ENCODE assay signal across 11 cellular contexts in the genomic region with DNA sequence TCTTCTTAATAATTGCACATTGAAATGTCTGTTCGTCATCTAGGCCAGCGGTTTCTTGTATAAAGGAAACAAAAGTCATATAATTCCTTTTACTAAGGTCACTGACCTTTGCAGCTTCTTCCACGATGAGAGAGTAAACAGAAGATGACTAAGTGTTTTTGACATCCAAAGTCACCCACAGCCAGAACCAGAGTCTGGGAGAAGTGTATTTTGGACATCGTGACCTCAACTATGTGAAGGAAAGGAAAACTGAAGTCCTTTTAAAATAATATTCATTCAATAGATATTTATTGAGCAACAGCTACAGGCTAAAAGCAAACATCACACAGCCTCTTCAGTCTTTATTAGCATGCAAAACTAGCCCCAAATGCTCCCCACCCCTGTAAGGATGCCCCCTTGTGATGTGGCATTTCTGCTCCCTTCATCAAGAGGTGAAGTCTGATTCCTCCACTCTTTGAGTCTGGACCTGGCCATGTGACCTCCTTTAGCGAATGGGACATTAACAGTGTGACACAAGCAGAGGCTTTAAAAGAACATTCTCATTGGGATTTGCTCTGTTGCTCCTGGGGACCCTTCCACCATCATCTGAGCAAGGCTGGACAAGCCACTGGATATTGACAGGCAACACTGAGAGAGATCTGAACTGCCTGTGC. TPM values are rescaled to one million over a fixed set of nuclear protein-coding genes. Genes with fewer than 3 reads are reported as not detected.
DNase-seq lines count a peak whose midpoint lies in the region; ATAC-seq and TF ChIP-seq lines count a peak whose summit lies in the region.
"Had no signal": no experiment of that assay in that cellular context is flagged by ENCODE, and none has a peak within 500 bp of the region (broad histone marks: within the 10 kb centered on the region; RNA-seq: fewer than 3 reads in every experiment).

No MANE protein-coding gene starts in this region.

- H4K91ac ChIP-seq in IMR-90 (ENCODE audit: insufficient read depth, low read depth, low read length): peak overlapping the region; percentile 80

- TF ChIP-seq CTCF in IMR-90 (conservative IDR thresholded peaks at IDR 0.05; ENCODE audit: low read depth, low read length) (no peak), colonic mucosa (IDR thresholded peaks at IDR 0.05) (no peak), mucosa of descending colon (IDR thresholded peaks at IDR 0.05) (no peak), GM20000 (IDR thresholded peaks at IDR 0.05; ENCODE audit: extremely low read depth, missing control alignments) (no peak)

- peak overlapping the region; percentile 93 for H2AK5ac ChIP-seq in IMR-90 (ENCODE audit: low read depth, low read length)

- peaks cover 2 to 5% of the 10 kb centered on the region in 2 donors for H3K9me3 Mint-ChIP-seq in activated T-cell treated with anti-CD3 and anti-CD28 coated beads, Interleukin-2, amount 50 U/mL, for 72 hours

- H3K9me1 ChIP-seq in IMR-90 (ENCODE audit: insufficient read depth, low read length): peaks cover 17% of the 10 kb centered on the region

- BruUV-seq in IMR-90 (replicated peaks; lab: Mats Ljungman, UMichigan): no TSS peak

- H4K8ac ChIP-seq in IMR-90 (ENCODE audit: low read depth in 2 of 2, low read length in 2 of 2): peak overlapping the region; percentile 23 to 73; a peak in 3 of 4 replicates

- H3K27me3 ChIP-seq in IMR-90 (ENCODE audit: control insufficient read depth, insufficient read depth, low read length) (peaks cover 16% of the 10 kb centered on the region), colonic mucosa (no peaks in the 10 kb centered on the region), aorta (ENCODE audit: control insufficient read depth in 1 of 2, insufficient read depth in 2 of 2, low read length in 1 of 2) (no peaks in the 10 kb centered on the region)

- peak overlapping the region; percentile 94; the same call in 2 of the 3 replicates for H2BK15ac ChIP-seq in IMR-90 (ENCODE audit: low read depth, low read length)

- peaks cover 13% of the 10 kb centered on the region; the same call in 1 of the 2 replicates for H4K20me1 ChIP-seq in IMR-90 (ENCODE audit: insufficient read depth, low read length)

- peaks cover 7% of the 10 kb centered on the region for H3K4me1 Mint-ChIP-seq in activated T-cell treated with anti-CD3 and anti-CD28 coated beads, Interleukin-2, amount 50 U/mL, for 72 hours (ENCODE audit: low read depth)

- H3K27ac ChIP-seq in IMR-90 (ENCODE audit: insufficient read depth, low read length) (peak overlapping the region; percentile 85), colonic mucosa (peak overlapping the region; percentile 29), aorta (ENCODE audit: low read depth in 1 of 2, low read length in 2 of 2) (no peak overlapping the region)
- H3K27ac ChIP-seq: neutrophil had no signal

- POLR2A ChIA-PET in IMR-90 (lab: Charles Lee; ENCODE audit: unreplicated experiment): interaction anchor here (0.6 kb wide), 1 partner anchor 703 kb away, joined by 3 read pairs; no protein-coding TSS in a partner anchor

- TF ChIP-seq RAD21 in IMR-90 (IDR thresholded peaks at IDR 0.05; ENCODE audit: low read length): peak; percentile 12; the same call in 1 of the 2 replicates

- H2BK120ac ChIP-seq in IMR-90 (ENCODE audit: low read depth, low read length): peak overlapping the region; percentile 94

- TF ChIP-seq POLR2A in IMR-90 (IDR thresholded peaks at IDR 0.05; ENCODE audit: low read depth, low read length): no peak

- intact Hi-C loops in IMR-90 (cut with micrococcal nuclease): loop anchor here (1.0 kb wide), 1 partner anchor 10 kb away; no protein-coding TSS in a partner anchor
- intact Hi-C loops in colonic mucosa (cut with DNase I): no loop called here
- intact Hi-C loops in mucosa of descending colon (cut with DNase I, micrococcal nuclease): no loop called here
- intact Hi-C loops in aorta (cut with DNase I): no loop called here

- peak overlapping the region; percentile 68 for H3K23ac ChIP-seq in IMR-90 (ENCODE audit: low read depth, low read length)

- 67% methylated on average over 1 of the region's 5 CpGs; no CpG with 5 or more reads in 1 of the 2 experiments for WGBS in IMR-90 (ENCODE audit: extremely low coverage in 2 of 2, insufficient read length in 1 of 2), 2 experiments
- WGBS in aorta, 2 donors: 73 to 74% methylated on average over 5 of the region's 5 CpGs

- no peak overlapping the region for H3K4me3 ChIP-seq in IMR-90 (ENCODE audit: insufficient read depth, low read depth, low read length)
- H3K4me3 ChIP-seq in colonic mucosa: no peak overlapping the region
- H3K4me3 ChIP-seq in mucosa of descending colon: no peak overlapping the region
- H3K4me3 ChIP-seq in aorta (ENCODE audit: low read length in 2 of 2): no peak overlapping the region

- H3K27me3 Mint-ChIP-seq in activated T-cell treated with anti-CD3 and anti-CD28 coated beads, Interleukin-2, amount 50 U/mL, for 72 hours (ENCODE audit: low read depth): peaks cover 30% of the 10 kb centered on the region

- H3K36me3 ChIP-seq in IMR-90 (ENCODE audit: control insufficient read depth, insufficient read depth, low read length): no peaks in the 10 kb centered on the region
- H3K36me3 ChIP-seq in colonic mucosa: no peaks in the 10 kb centered on the region
- no peaks in the 10 kb centered on the region for H3K36me3 ChIP-seq in mucosa of descending colon (ENCODE audit: low read depth)
- H3K36me3 ChIP-seq in aorta (ENCODE audit: control insufficient read depth in 1 of 2, insufficient read depth in 2 of 2, low read length in 1 of 2): no peaks in the 10 kb centered on the region
- H3K36me3 ChIP-seq: neutrophil had no signal

- H2AK9ac ChIP-seq in IMR-90 (replicated peaks; ENCODE audit: low read depth, low read length, poor library complexity): no peak overlapping the region

- H3K9me3 ChIP-seq in IMR-90 (ENCODE audit: control insufficient read depth, insufficient read depth, low read length) (peaks cover 4% of the 10 kb centered on the region), colonic mucosa (no peaks in the 10 kb centered on the region), mucosa of descending colon (no peaks in the 10 kb centered on the region), aorta (ENCODE audit: control insufficient read depth, low read length) (no peaks in the 10 kb centered on the region)
- H3K9me3 ChIP-seq: neutrophil had no signal

- no peaks in the 10 kb centered on the region for H3K79me1 ChIP-seq in IMR-90 (ENCODE audit: low read depth in 1 of 2, low read length in 2 of 2)

- H3K9ac ChIP-seq in IMR-90 (ENCODE audit: low read depth, low read length): peak overlapping the region; percentile 10; the same call in 1 of the 2 replicates
- no peak overlapping the region for H3K9ac ChIP-seq in colonic mucosa (ENCODE audit: low read depth in 2 of 2, low read length in 2 of 2)

- no peak overlapping the region for H3K4me3 Mint-ChIP-seq in activated T-cell treated with anti-CD3 and anti-CD28 coated beads, Interleukin-2, amount 50 U/mL, for 72 hours
- H3K4me3 Mint-ChIP-seq: activated naive CD4-positive, alpha-beta T cell treated with anti-CD3 and anti-CD28 coated beads, Interleukin-2, amount 10 ng/mL, durations not matched to agents 7 days and 5 days had no signal

- H3K4me2 ChIP-seq in IMR-90 (ENCODE audit: low read depth, low read length): peak overlapping the region; percentile 37

- DNase-seq in IMR-90 (peak; percentile 98), colonic mucosa (no peak), mucosa of descending colon (no peak), aorta (no peak), GM20000 (ENCODE audit: low spot score) (no peak), UCSD-AML1 (lab: John Stamatoyannopoulos, UW; ENCODE audit: unreplicated experiment) (no peak)
- DNase-seq in activated T-cell treated with anti-CD3 and anti-CD28 coated beads, Interleukin-2, amount 50 U/mL, for 72 hours: no peak
- DNase-seq: activated CD4-positive, alpha-beta T cell treated with anti-CD3 and anti-CD28 coated beads for 48 hours; activated naive CD4-positive, alpha-beta T cell treated with anti-CD3 and anti-CD28 coated beads, Interleukin-2, amount 10 ng/mL, durations not matched to agents 7 days and 5 days; stimulated activated CD4-positive, alpha-beta T cell treated with anti-CD3 and anti-CD28 coated beads, Interleukin-2, amount 100 ng/mL, for 48 hours had no signal

- peaks cover 1 to 4% of the 10 kb centered on the region in 2 donors for H3K36me3 Mint-ChIP-seq in activated T-cell treated with anti-CD3 and anti-CD28 coated beads, Interleukin-2, amount 50 U/mL, for 72 hours (ENCODE audit: insufficient read depth in 2 of 2)
- H3K36me3 Mint-ChIP-seq: activated naive CD4-positive, alpha-beta T cell treated with anti-CD3 and anti-CD28 coated beads, Interleukin-2, amount 10 ng/mL, durations not matched to agents 7 days and 5 days had no signal

- ATAC-seq in IMR-90 (ENCODE audit: low read depth) (peak; percentile 90), mucosa of descending colon (peak; percentile 54), aorta (ENCODE audit: low FRiP score) (peak; percentile 65)
- ATAC-seq in activated T-cell treated with anti-CD3 and anti-CD28 coated beads, Interleukin-2, amount 50 U/mL, for 72 hours (replicated peaks in 1 of 2): no peak

- H2BK5ac ChIP-seq in IMR-90 (ENCODE audit: low read depth, low read length, poor library complexity, severe bottlenecking): peak overlapping the region; percentile 64

- H3K4me1 ChIP-seq in IMR-90 (ENCODE audit: control insufficient read depth, insufficient read depth, low read length): peaks cover 27% of the 10 kb centered on the region
- no peaks in the 10 kb centered on the region for H3K4me1 ChIP-seq in colonic mucosa
- H3K4me1 ChIP-seq in mucosa of descending colon (ENCODE audit: low read depth): no peaks in the 10 kb centered on the region
- no peaks in the 10 kb centered on the region for H3K4me1 ChIP-seq in aorta (ENCODE audit: control insufficient read depth in 1 of 2, insufficient read depth in 2 of 2, low read length in 2 of 2)

- H3K56ac ChIP-seq in IMR-90 (ENCODE audit: extremely low read depth, insufficient read depth, low read length): peak overlapping the region; percentile 49; the same call in 1 of the 2 replicates

- H2AFZ ChIP-seq in IMR-90 (replicated peaks; ENCODE audit: low read length, poor library complexity): peak overlapping the region; percentile 6

- no peak overlapping the region for H3K27ac Mint-ChIP-seq in activated T-cell treated with anti-CD3 and anti-CD28 coated beads, Interleukin-2, amount 50 U/mL, for 72 hours
- H3K27ac Mint-ChIP-seq: activated naive CD4-positive, alpha-beta T cell treated with anti-CD3 and anti-CD28 coated beads, Interleukin-2, amount 10 ng/mL, durations not matched to agents 7 days and 5 days had no signal

- dilution Hi-C loops in IMR-90 (cut with HindIII; ENCODE audit: low sequenced_read_pairs, unreplicated experiment): no loop called here

- CTCF ChIA-PET in IMR-90 (lab: Yijun Ruan, JAX): interaction anchor here (1.5 to 1.7 kb wide), 2 partner anchors 10 to 229 kb away, joined by 4 to 7 read pairs; no protein-coding TSS in a partner anchor

- peak overlapping the region; percentile 76 for H3K18ac ChIP-seq in IMR-90 (ENCODE audit: low read depth, low read length)

- H2BK20ac ChIP-seq in IMR-90 (ENCODE audit: low read depth, low read length): peak overlapping the region; percentile 92

- peak overlapping the region; percentile 78 for H3K14ac ChIP-seq in IMR-90 (replicated peaks; ENCODE audit: low read depth, low read length)

- H3K4ac ChIP-seq in IMR-90 (ENCODE audit: low read depth, low read length): peak overlapping the region; percentile 94

- in situ Hi-C loops in IMR-90 (cut with MboI; ENCODE audit: low sequenced_read_pairs): loop anchor here (25.0 kb wide), 2 partner anchors 389 to 689 kb away; no protein-coding TSS in a partner anchor

- H4K5ac ChIP-seq in IMR-90 (ENCODE audit: low read depth, low read length): peak overlapping the region; percentile 36

RNA-seq across cellular contexts. Expression of gene PMP22, which starts 8.1 kb away (rescaled TPM):
- total RNA-seq in IMR-90 (2012; rRNA removed) (33.5 and 39.2 TPM in 2 replicates), colonic mucosa (10 to 100 TPM; 12.5 to 40.4 TPM), mucosa of descending colon (100 to 1,000 TPM in 1 of 3 donors, 10 to 100 TPM in 2; 16.7 to 149 (median 54.2) TPM), aorta (100 to 1,000 TPM; 113 to 226 TPM)
- polyA plus RNA-seq in IMR-90 (2012; rRNA removed) (72.8 and 79.3 TPM in 2 replicates), aorta (100 to 1,000 TPM in 1 of 2 donors, 10 to 100 TPM in 1; 87.8 to 154 TPM)
- polyA plus RNA-seq in IMR-90 (2012; cell fraction: cytosol; rRNA removed): 40.7 and 76.8 TPM in 2 replicates
- 20.7 and 30.4 TPM in 2 replicates for polyA plus RNA-seq in IMR-90 (2012; cell fraction: nucleus; rRNA removed; ENCODE audit: low replicate concordance)
- not detected for total RNA-seq in activated T-cell treated with anti-CD3 and anti-CD28 coated beads, Interleukin-2, amount 50 U/mL, for 72 hours

Comparison
In these comparisons a context has a peak if more than half of its experiments do, and no peak if none do; other contexts are left out.
1. ATAC-seq: peak in IMR-90 (single experiment), mucosa of descending colon (single experiment) and aorta (single experiment); none in activated T-cell treated with anti-CD3 and anti-CD28 coated beads, Interleukin-2, amount 50 U/mL, for 72 hours (0 of 2).
2. H3K27ac ChIP-seq: peak in IMR-90 (single experiment) and colonic mucosa (single experiment); none in aorta (0 of 2).
3. RNA of gene PMP22, which starts 8.1 kb away (total RNA-seq): 113 to 226 TPM in aorta, 16.7 to 149 TPM in mucosa of descending colon, 12.5 to 40.4 TPM in colonic mucosa and 33.5 to 39.2 TPM in IMR-90; not detected in activated T-cell treated with anti-CD3 and anti-CD28 coated beads, Interleukin-2, amount 50 U/mL, for 72 hours; every median in the first group is over 4 times any median in the second.